Comparison of ENCODE assay signal across 8 cellular contexts in the genomic region with DNA sequence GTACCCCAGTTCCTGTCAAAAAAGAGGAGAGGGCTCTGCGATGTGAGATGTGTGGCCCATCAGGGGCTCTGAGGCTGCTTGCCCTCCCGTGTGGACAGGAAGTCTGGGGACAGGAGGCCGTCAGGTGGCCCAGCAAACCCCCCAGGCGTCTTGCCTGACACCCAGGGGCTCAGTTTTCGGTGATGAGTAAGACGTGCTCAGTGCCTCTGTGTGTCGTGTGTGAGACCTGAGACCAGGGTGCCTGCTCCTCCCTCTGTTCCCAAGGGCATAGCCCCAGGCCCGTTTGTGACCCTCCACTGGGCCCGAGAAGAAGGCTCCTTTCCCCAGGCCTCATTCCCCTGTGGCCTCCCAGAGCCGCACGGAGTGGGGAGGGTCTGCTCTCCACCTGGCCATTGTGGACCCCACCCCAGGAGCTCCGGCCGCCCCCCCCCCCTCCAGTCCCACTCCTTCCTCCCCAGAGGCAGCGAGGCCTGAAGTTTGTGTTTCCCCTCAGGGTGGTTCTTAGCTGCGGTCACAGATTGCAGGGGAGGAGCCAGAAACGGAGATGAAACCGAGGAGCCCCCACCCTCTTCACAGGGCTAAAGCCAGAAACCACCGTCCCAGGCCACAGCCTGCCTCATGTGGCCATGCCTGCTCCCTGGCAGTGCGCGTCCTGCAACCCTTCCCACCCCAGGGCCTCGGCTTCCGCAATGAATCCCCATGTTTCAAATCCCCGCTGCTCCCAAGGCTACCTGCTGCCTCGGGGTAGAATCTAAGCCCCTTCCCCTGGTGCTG. TPM values are rescaled to one million over a fixed set of nuclear protein-coding genes. Genes with fewer than 3 reads are reported as not detected.
DNase-seq lines count a peak whose midpoint lies in the region; TF ChIP-seq lines count a peak whose summit lies in the region.

No MANE protein-coding gene starts in this region.

- intact Hi-C loops in colonic mucosa (cut with DNase I), result no loop called here

- peaks cover 10% of the 10 kb centered on the region for H3F3A ChIP-seq in Loucy (ENCODE audit: low read depth)

- peak; percentile 34 for DNase-seq in colonic mucosa
- DNase-seq in osteoblast (ENCODE audit: insufficient read length, low spot score, missing footprints), result peak; percentile 95
- DNase-seq in NCI-H2196 (lab: John Stamatoyannopoulos, UW; ENCODE audit: unreplicated experiment), result no peak
- no peak for DNase-seq in DMS153 treated with DMSO at 0.1 percent for 48 hours (lab: John Stamatoyannopoulos, UW; ENCODE audit: unreplicated experiment)
- no peak for DNase-seq in T1000 (lab: John Stamatoyannopoulos, UW)

- H3K9ac ChIP-seq in BLaER1 treated with 17β-estradiol and CSF1 and Interleukin-3, amounts not matched to agents 10 nM and 100 nM, result peak overlapping the region; percentile 76 to 100 (median 98)
- peak overlapping the region; percentile 64 for H3K9ac ChIP-seq in Loucy (ENCODE audit: low read depth, low read length, poor library complexity, severe bottlenecking)
- peak overlapping the region in 1 of 2 donors; percentile 59 for H3K9ac ChIP-seq in colonic mucosa (ENCODE audit: low read depth in 2 of 2, low read length in 2 of 2)

- peak overlapping the region; percentile 9 to 100 (median 96); a peak in 18 of 20 replicates for H3K4me3 ChIP-seq in BLaER1 treated with 17β-estradiol and CSF1 and Interleukin-3, amounts not matched to agents 10 nM and 100 nM
- H3K4me3 ChIP-seq in Loucy (ENCODE audit: low read length, poor library complexity, severe bottlenecking), result peak overlapping the region; percentile 76
- H3K4me3 ChIP-seq in colonic mucosa, result no peak overlapping the region
- H3K4me3 ChIP-seq in osteoblast (ENCODE audit: insufficient read depth, low read length), result peak overlapping the region; percentile 68

- H3K79me2 ChIP-seq in Loucy (ENCODE audit: insufficient read depth, low read length), result peaks cover 51% of the 10 kb centered on the region
- H3K79me2 ChIP-seq in osteoblast (ENCODE audit: insufficient read depth, low read length), result peaks cover 45% of the 10 kb centered on the region

- peaks cover 0 to 46% (median 21%) of the 10 kb centered on the region in 11 experiments; a peak in 14 of 22 replicates for H4K20me1 ChIP-seq in BLaER1 treated with 17β-estradiol and CSF1 and Interleukin-3, amounts not matched to agents 10 nM and 100 nM
- H4K20me1 ChIP-seq in Loucy (ENCODE audit: insufficient read depth, low read length, poor library complexity, severe bottlenecking) (peaks cover 27% of the 10 kb centered on the region), osteoblast (ENCODE audit: insufficient read depth, low read length) (peaks cover 40% of the 10 kb centered on the region)

- no peaks in the 10 kb centered on the region for H3K9me2 ChIP-seq in Loucy (replicated peaks; ENCODE audit: low read depth, low read length)

- H2AFZ ChIP-seq in Loucy (ENCODE audit: low read length), result no peak overlapping the region
- no peak overlapping the region for H2AFZ ChIP-seq in osteoblast (ENCODE audit: low read length)

- peaks cover 0 to 25% (median 18%) of the 10 kb centered on the region in 11 experiments; a peak in 19 of 22 replicates for H3K27me3 ChIP-seq in BLaER1 treated with 17β-estradiol and CSF1 and Interleukin-3, amounts not matched to agents 10 nM and 100 nM
- H3K27me3 ChIP-seq in Loucy (ENCODE audit: insufficient read depth, low read length, poor library complexity, severe bottlenecking) (peaks cover under 1% of the 10 kb centered on the region), colonic mucosa (no peaks in the 10 kb centered on the region), osteoblast (ENCODE audit: insufficient read depth, low read length) (no peaks in the 10 kb centered on the region)

- peak overlapping the region; percentile 36 to 100 (median 98); a peak in 21 of 22 replicates for H3K27ac ChIP-seq in BLaER1 treated with 17β-estradiol and CSF1 and Interleukin-3, amounts not matched to agents 10 nM and 100 nM
- H3K27ac ChIP-seq in colonic mucosa (peak overlapping the region; percentile 46), osteoblast (ENCODE audit: low read depth, low read length) (no peak overlapping the region)

- H3K36me3 ChIP-seq in BLaER1 treated with 17β-estradiol and CSF1 and Interleukin-3, amounts not matched to agents 10 nM and 100 nM, result peaks cover 0 to 5% (median 0%) of the 10 kb centered on the region in 11 experiments; a peak in 1 of 22 replicates
- H3K36me3 ChIP-seq in Loucy (ENCODE audit: insufficient read depth, low read length) (no peaks in the 10 kb centered on the region), colonic mucosa (no peaks in the 10 kb centered on the region), osteoblast (ENCODE audit: insufficient read depth, low read length) (no peaks in the 10 kb centered on the region)

- peaks cover 45 to 70% (median 55%) of the 10 kb centered on the region in 10 experiments for H3K4me1 ChIP-seq in BLaER1 treated with 17β-estradiol and CSF1 and Interleukin-3, amounts not matched to agents 10 nM and 100 nM
- H3K4me1 ChIP-seq in Loucy (ENCODE audit: insufficient read depth, low read length, poor library complexity, severe bottlenecking) (peaks cover 41% of the 10 kb centered on the region), colonic mucosa (peaks cover 21% of the 10 kb centered on the region), osteoblast (ENCODE audit: insufficient read depth, low read length) (peaks cover 44% of the 10 kb centered on the region)

- peak; percentile 62 for TF ChIP-seq POLR2A in GM19193 (IDR thresholded peaks at IDR 0.05; ENCODE audit: extremely low read depth, insufficient read depth, insufficient read length)

- TF ChIP-seq CTCF in Loucy (conservative IDR thresholded peaks at IDR 0.05; ENCODE audit: low read length), result no peak
- no peak for TF ChIP-seq CTCF in colonic mucosa (IDR thresholded peaks at IDR 0.05)
- TF ChIP-seq CTCF in osteoblast (IDR thresholded peaks at IDR 0.05; ENCODE audit: extremely low read depth, low read depth, low read length), result no peak

- peak overlapping the region; percentile 97 to 100 (median 100) for H3K4me2 ChIP-seq in BLaER1 treated with 17β-estradiol and CSF1 and Interleukin-3, amounts not matched to agents 10 nM and 100 nM
- peak overlapping the region; percentile 94 for H3K4me2 ChIP-seq in Loucy (ENCODE audit: low read depth, low read length, poor library complexity, severe bottlenecking)
- H3K4me2 ChIP-seq in osteoblast (ENCODE audit: insufficient read depth, low read length), result peak overlapping the region; percentile 81

- no peaks in the 10 kb centered on the region for H3K9me3 ChIP-seq in BLaER1 treated with 17β-estradiol and CSF1 and Interleukin-3, amounts not matched to agents 10 nM and 100 nM (replicated peaks in 1 of 11)
- H3K9me3 ChIP-seq in Loucy (ENCODE audit: insufficient read depth, low read depth, low read length) (no peaks in the 10 kb centered on the region), colonic mucosa (no peaks in the 10 kb centered on the region), osteoblast (ENCODE audit: low read depth, low read length) (no peaks in the 10 kb centered on the region)

RNA-seq across cellular contexts. Expression of a gene that starts 4.9 kb away (rescaled TPM):
- total RNA-seq in colonic mucosa, result 1,000 to 10,000 TPM; 4,489 to 4,790 TPM
- total RNA-seq in osteoblast, result 10,373 and 13,273 TPM in 2 replicates

RNA-seq across cellular contexts. Expression of a gene that starts 10.7 kb away (rescaled TPM):
- 1 to 10 TPM; 1.0 to 2.2 TPM for total RNA-seq in colonic mucosa
- total RNA-seq in osteoblast, result 2.9 and 5.1 TPM in 2 replicates

RNA-seq across cellular contexts. Expression of a gene that starts 34.6 kb away (rescaled TPM):
- total RNA-seq in colonic mucosa (10 to 100 TPM; 16.5 to 34.3 TPM), osteoblast (43.0 and 44.5 TPM in 2 replicates)

Comparison
In these comparisons a context has a peak if more than half of its experiments do, and no peak if none do; other contexts are left out.
1. DNase-seq: peak in colonic mucosa (single experiment) and osteoblast (single experiment); none in NCI-H2196 (single experiment), DMS153 treated with DMSO at 0.1 percent for 48 hours (single experiment) and T1000 (single experiment).
2. Peak in every context shown above with its lines, with median percentiles within 50 percentile points of each other: H3K4me2 ChIP-seq.